In genomic region chr11:121656333-121657090, GRCh38 we compare ENCODE assay signal across 9 cellular contexts.
DNase-seq lines count a peak whose midpoint lies in the region; ATAC-seq and TF ChIP-seq lines count a peak whose summit lies in the region.
"Had no signal": no experiment of that assay in that cellular context is flagged by ENCODE, and none has a peak within 500 bp of the region (broad histone marks: within the 10 kb centered on the region; RNA-seq: fewer than 3 reads in every experiment).

No MANE protein-coding gene starts in this region.

- no peaks in the 10 kb centered on the region for H3K27me3 ChIP-seq in gastrocnemius medialis

- intact Hi-C loops in gastrocnemius medialis (cut with DNase I; ENCODE audit: low total_unique reads) = loop anchor here (1.0 to 5.0 kb wide), 3 partner anchors 366 to 547 kb away; no protein-coding TSS in a partner anchor

- no peaks in the 10 kb centered on the region for H3K36me3 Mint-ChIP-seq in glutamatergic neuron (ENCODE audit: unreplicated experiment)

- TF ChIP-seq CTCF in VCaP (conservative IDR thresholded peaks at IDR 0.05) (peak; percentile 30), glutamatergic neuron (IDR thresholded peaks at IDR 0.05; ENCODE audit: partially characterized antibody, unreplicated experiment) (no peak), gastrocnemius medialis (IDR thresholded peaks at IDR 0.05 in 4 of 5, conservative IDR thresholded peaks at IDR 0.05 in 1 of 5) (no peak)

- H3K27ac ChIP-seq in VCaP (peak overlapping the region; percentile 65), gastrocnemius medialis (peak overlapping the region; percentile 86 to 87 (median 86))

- H3K9me3 ChIP-seq in ES-I3 (ENCODE audit: control insufficient read depth, insufficient read depth, low read length) (peaks cover 7% of the 10 kb centered on the region), gastrocnemius medialis (no peaks in the 10 kb centered on the region)

- TF ChIP-seq POLR2A in gastrocnemius medialis (IDR thresholded peaks at IDR 0.05) = no peak

- peak overlapping the region; percentile 63 for H3K4me3 Mint-ChIP-seq in glutamatergic neuron (ENCODE audit: unreplicated experiment)

- in situ Hi-C loops in gastrocnemius medialis (cut with MboI; ENCODE audit: low sequenced_read_pairs in 4 of 4) = loop anchor here (5.0 to 25.0 kb wide), 9 partner anchors 356 to 851 kb away; partner anchors contain the start of gene BLID (in 1 of the 4)

- peaks cover 5% of the 10 kb centered on the region for H3K9me3 Mint-ChIP-seq in glutamatergic neuron (ENCODE audit: unreplicated experiment)

- H3K36me3 ChIP-seq in ES-I3 (ENCODE audit: insufficient read depth, low read length) (no peaks in the 10 kb centered on the region), gastrocnemius medialis (no peaks in the 10 kb centered on the region)

- H3K4me3 ChIP-seq in gastrocnemius medialis = peak overlapping the region; percentile 46 to 71 (median 52)

- 0 out of 2 replicates have a peak overlapping the region, but pooled peaks have one; percentile 87 for H3K9ac ChIP-seq in ES-I3 (ENCODE audit: low read depth, low read length)

- H3K4me1 Mint-ChIP-seq in glutamatergic neuron (ENCODE audit: low read depth, unreplicated experiment) = peaks cover 22% of the 10 kb centered on the region

- no peak for ATAC-seq in gastrocnemius medialis
- no peak for ATAC-seq in GM19351 (IDR thresholded peaks at IDR 0.05; ENCODE audit: unreplicated experiment)

- no peaks in the 10 kb centered on the region for H3K27me3 Mint-ChIP-seq in glutamatergic neuron (ENCODE audit: unreplicated experiment)

- H3K27ac Mint-ChIP-seq in glutamatergic neuron (ENCODE audit: unreplicated experiment) = no peak overlapping the region

- H3K4me1 ChIP-seq in ES-I3 (ENCODE audit: insufficient read depth, low read length) = peaks cover 21% of the 10 kb centered on the region
- H3K4me1 ChIP-seq in gastrocnemius medialis = peaks cover 7 to 11% of the 10 kb centered on the region in 2 donors

- DNase-seq in glutamatergic neuron (no peak), gastrocnemius medialis (no peak), mesenteric fat pad (ENCODE audit: low spot score) (no peak), kidney tubule cell (ENCODE audit: low spot score) (no peak)
- no peak for DNase-seq in stimulated activated CD4-positive, alpha-beta T cell treated with anti-CD3 and anti-CD28 coated beads, Interleukin-12 subunit alpha, Interleukin-12 subunit beta, amount 100 ng/mL, for 4 hours
- DNase-seq: NCI-H2171 had no signal
